ENCODE assay signal across 1 cellular context in the genomic region with DNA sequence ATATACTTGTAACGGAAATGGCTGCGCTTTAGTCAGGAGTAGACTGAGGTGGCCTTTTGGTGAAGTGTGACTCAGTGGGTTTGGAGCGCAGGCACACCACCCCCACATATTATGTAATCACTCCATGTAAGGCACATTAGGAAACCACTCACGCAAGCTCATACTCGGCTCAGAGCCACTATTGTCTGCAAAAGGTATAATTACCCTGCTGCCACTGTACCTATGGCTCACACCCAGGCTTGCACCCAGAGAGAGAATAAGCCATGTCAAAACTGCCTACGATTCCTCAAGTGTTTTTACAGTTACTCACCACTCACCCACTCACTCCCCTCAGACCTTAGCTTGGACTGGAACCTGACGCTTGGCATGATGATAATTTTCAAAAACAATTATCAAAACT.
TF ChIP-seq lines count a peak whose summit lies in the region.

No MANE protein-coding gene starts in this region.

TF ChIP-seq in GM23338, 12 proteins besides CTCF, POLR2A, EP300 and RAD21 (continued from another document):
- TF ChIP-seq, protein P1, sequence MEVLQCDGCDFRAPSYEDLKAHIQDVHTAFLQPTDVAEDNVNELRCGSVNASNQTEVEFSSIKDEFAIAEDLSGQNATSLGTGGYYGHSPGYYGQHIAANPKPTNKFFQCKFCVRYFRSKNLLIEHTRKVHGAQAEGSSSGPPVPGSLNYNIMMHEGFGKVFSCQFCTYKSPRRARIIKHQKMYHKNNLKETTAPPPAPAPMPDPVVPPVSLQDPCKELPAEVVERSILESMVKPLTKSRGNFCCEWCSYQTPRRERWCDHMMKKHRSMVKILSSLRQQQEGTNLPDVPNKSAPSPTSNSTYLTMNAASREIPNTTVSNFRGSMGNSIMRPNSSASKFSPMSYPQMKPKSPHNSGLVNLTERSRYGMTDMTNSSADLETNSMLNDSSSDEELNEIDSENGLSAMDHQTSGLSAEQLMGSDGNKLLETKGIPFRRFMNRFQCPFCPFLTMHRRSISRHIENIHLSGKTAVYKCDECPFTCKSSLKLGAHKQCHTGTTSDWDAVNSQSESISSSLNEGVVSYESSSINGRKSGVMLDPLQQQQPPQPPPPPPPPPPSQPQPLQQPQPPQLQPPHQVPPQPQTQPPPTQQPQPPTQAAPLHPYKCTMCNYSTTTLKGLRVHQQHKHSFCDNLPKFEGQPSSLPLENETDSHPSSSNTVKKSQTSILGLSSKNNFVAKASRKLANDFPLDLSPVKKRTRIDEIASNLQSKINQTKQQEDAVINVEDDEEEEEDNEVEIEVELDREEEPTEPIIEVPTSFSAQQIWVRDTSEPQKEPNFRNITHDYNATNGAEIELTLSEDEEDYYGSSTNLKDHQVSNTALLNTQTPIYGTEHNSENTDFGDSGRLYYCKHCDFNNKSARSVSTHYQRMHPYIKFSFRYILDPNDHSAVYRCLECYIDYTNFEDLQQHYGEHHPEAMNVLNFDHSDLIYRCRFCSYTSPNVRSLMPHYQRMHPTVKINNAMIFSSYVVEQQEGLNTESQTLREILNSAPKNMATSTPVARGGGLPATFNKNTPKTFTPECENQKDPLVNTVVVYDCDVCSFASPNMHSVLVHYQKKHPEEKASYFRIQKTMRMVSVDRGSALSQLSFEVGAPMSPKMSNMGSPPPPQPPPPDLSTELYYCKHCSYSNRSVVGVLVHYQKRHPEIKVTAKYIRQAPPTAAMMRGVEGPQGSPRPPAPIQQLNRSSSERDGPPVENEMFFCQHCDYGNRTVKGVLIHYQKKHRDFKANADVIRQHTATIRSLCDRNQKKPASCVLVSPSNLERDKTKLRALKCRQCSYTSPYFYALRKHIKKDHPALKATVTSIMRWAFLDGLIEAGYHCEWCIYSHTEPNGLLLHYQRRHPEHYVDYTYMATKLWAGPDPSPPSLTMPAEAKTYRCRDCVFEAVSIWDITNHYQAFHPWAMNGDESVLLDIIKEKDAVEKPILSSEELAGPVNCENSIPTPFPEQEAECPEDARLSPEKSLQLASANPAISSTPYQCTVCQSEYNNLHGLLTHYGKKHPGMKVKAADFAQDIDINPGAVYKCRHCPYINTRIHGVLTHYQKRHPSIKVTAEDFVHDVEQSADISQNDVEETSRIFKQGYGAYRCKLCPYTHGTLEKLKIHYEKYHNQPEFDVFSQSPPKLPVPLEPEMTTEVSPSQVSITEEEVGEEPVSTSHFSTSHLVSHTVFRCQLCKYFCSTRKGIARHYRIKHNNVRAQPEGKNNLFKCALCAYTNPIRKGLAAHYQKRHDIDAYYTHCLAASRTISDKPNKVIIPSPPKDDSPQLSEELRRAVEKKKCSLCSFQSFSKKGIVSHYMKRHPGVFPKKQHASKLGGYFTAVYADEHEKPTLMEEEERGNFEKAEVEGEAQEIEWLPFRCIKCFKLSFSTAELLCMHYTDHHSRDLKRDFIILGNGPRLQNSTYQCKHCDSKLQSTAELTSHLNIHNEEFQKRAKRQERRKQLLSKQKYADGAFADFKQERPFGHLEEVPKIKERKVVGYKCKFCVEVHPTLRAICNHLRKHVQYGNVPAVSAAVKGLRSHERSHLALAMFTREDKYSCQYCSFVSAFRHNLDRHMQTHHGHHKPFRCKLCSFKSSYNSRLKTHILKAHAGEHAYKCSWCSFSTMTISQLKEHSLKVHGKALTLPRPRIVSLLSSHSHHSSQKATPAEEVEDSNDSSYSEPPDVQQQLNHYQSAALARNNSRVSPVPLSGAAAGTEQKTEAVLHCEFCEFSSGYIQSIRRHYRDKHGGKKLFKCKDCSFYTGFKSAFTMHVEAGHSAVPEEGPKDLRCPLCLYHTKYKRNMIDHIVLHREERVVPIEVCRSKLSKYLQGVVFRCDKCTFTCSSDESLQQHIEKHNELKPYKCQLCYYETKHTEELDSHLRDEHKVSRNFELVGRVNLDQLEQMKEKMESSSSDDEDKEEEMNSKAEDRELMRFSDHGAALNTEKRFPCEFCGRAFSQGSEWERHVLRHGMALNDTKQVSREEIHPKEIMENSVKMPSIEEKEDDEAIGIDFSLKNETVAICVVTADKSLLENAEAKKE (CRISPR knock-in tag; IDR thresholded peaks at IDR 0.05), result no peak
- no peak for TF ChIP-seq ZNF114 (CRISPR knock-in tag; IDR thresholded peaks at IDR 0.05)
- TF ChIP-seq, protein P2, sequence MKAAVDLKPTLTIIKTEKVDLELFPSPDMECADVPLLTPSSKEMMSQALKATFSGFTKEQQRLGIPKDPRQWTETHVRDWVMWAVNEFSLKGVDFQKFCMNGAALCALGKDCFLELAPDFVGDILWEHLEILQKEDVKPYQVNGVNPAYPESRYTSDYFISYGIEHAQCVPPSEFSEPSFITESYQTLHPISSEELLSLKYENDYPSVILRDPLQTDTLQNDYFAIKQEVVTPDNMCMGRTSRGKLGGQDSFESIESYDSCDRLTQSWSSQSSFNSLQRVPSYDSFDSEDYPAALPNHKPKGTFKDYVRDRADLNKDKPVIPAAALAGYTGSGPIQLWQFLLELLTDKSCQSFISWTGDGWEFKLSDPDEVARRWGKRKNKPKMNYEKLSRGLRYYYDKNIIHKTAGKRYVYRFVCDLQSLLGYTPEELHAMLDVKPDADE (IDR thresholded peaks at IDR 0.05), result no peak
- no peak for TF ChIP-seq CREB1 (CRISPR knock-in tag; IDR thresholded peaks at IDR 0.05; ENCODE audit: low read depth)
- no peak for TF ChIP-seq JUNB (IDR thresholded peaks at IDR 0.05; ENCODE audit: unreplicated experiment)
- TF ChIP-seq EZH2phosphoT487 (IDR thresholded peaks at IDR 0.05; ENCODE audit: unreplicated experiment), result no peak
- TF ChIP-seq NANOG (IDR thresholded peaks at IDR 0.05; ENCODE audit: borderline replicate concordance), result no peak
- TF ChIP-seq POLR2AphosphoS5 (IDR thresholded peaks at IDR 0.05; ENCODE audit: low read depth), result no peak
- TF ChIP-seq ZNF331 (CRISPR knock-in tag; IDR thresholded peaks at IDR 0.05; ENCODE audit: low read depth), result no peak
